Comparison of ENCODE assay signal across 12 cellular contexts in genomic region chr15:69456208-69457166, GRCh38. TPM values are rescaled to one million over a fixed set of nuclear protein-coding genes. Genes with fewer than 3 reads are reported as not detected.
A peak's percentile ranks its signal among the peaks of the same experiment; 100 is the strongest.
DNase-seq lines count a peak whose midpoint lies in the region; ATAC-seq, FAIRE-seq and TF ChIP-seq lines count a peak whose summit lies in the region.
"Had no signal": no experiment of that assay in that cellular context is flagged by ENCODE, and none has a peak within 500 bp of the region (broad histone marks: within the 10 kb centered on the region; RNA-seq: fewer than 3 reads in every experiment).

No MANE protein-coding gene starts in this region.

- no peak for ATAC-seq in SK-N-SH treated with all-trans-retinoic acid at 6 μM for 48 hours
- ATAC-seq: mucosa of descending colon had no signal

- DNase-seq in ELR (ENCODE audit: low read depth) (peak; percentile 15), H1 (ENCODE audit: low read depth in 1 of 2, low spot score in 2 of 2) (peak in 1 of 2 experiments; percentile 42), germinal center (ENCODE audit: low spot score) (no peak), kidney (no peak), CD14-positive monocyte (ENCODE audit: low spot score) (no peak), H4 (ENCODE audit: low spot score) (no peak)
- DNase-seq: cerebellar nuclear complex, mucosa of descending colon, NCI-H187 treated with DMSO at 0.1 percent for 48 hours had no signal

- no peak overlapping the region for H4K5ac ChIP-seq in H1 (ENCODE audit: insufficient read length, low read depth, low read length)

- intact Hi-C loops in kidney (cut with DNase I): no loop called here
- intact Hi-C loops in CD14-positive monocyte (cut with micrococcal nuclease): no loop called here

- no peak overlapping the region for H2BK20ac ChIP-seq in H1 (ENCODE audit: low read length)

- H4K91ac ChIP-seq in H1 (replicated peaks; ENCODE audit: insufficient read length, low read length): no peak overlapping the region

- H3K27ac Mint-ChIP-seq in CD14-positive monocyte: peak overlapping the region in 1 of 7 donors; percentile 50

- H3K4ac ChIP-seq in H1 (replicated peaks; ENCODE audit: insufficient read length, low read depth, low read length): no peak overlapping the region

- H2BK120ac ChIP-seq in H1 (replicated peaks; ENCODE audit: low read depth, low read length): no peak overlapping the region

- H3K27me3 Mint-ChIP-seq in CD14-positive monocyte (ENCODE audit: low read depth in 3 of 3): no peaks in the 10 kb centered on the region

- H2BK12ac ChIP-seq in H1 (ENCODE audit: low read depth, low read length): no peak overlapping the region

- peaks cover 3% of the 10 kb centered on the region; the same call in 1 of the 2 replicates for H3K79me1 ChIP-seq in H1 (ENCODE audit: low read depth, low read length)

- no peak overlapping the region for H3K14ac ChIP-seq in H1 (ENCODE audit: insufficient read length)

- H3K18ac ChIP-seq in H1 (ENCODE audit: extremely low read depth, low read length): no peak overlapping the region

- CTCF ChIA-PET in H1 (lab: Charles Lee; ENCODE audit: partially characterized antibody): interaction anchor here (3.7 kb wide), 1 partner anchor 10 kb away, joined by 20 read pairs; no protein-coding TSS in a partner anchor

- no peak overlapping the region for H4K8ac ChIP-seq in H1 (ENCODE audit: extremely low read depth, insufficient read depth, low read length)

- H3K4me3 ChIP-seq in H1 (ENCODE audit: extremely low read depth in 1 of 4, insufficient read depth in 2 of 4, low read depth in 3 of 4, low read length in 4 of 4) (no peak overlapping the region), kidney (ENCODE audit: low read length in 2 of 2) (no peak overlapping the region)
- H3K4me3 ChIP-seq: BLaER1, mucosa of descending colon had no signal

- H3K9me3 ChIP-seq in H1 (ENCODE audit: insufficient read depth in 2 of 2, low read depth in 1 of 2, low read length in 1 of 2) (no peaks in the 10 kb centered on the region), kidney (ENCODE audit: control insufficient read depth in 1 of 2, low read length in 2 of 2) (no peaks in the 10 kb centered on the region)
- H3K9me3 ChIP-seq: BLaER1, mucosa of descending colon had no signal

- H3K4me1 ChIP-seq in H1 (replicated peaks in 1 of 4; ENCODE audit: control insufficient read depth in 3 of 4, insufficient read depth in 4 of 4, low read length in 3 of 4) (peaks cover 0 to 7% (median 1%) of the 10 kb centered on the region in 4 experiments; a peak in 3 of 7 replicates), kidney (ENCODE audit: control insufficient read depth in 1 of 2, insufficient read depth in 1 of 2, low read depth in 1 of 2, low read length in 2 of 2) (peaks cover 12% of the 10 kb centered on the region in 2 donors)

- peaks cover 7% of the 10 kb centered on the region; the same call in 1 of the 2 replicates for H3K23me2 ChIP-seq in H1 (ENCODE audit: low read depth, low read length)

- TF ChIP-seq RAD21 in H1 (IDR thresholded peaks at IDR 0.05 in 1 of 2, conservative IDR thresholded peaks at IDR 0.05 in 1 of 2; ENCODE audit: low read depth in 2 of 2, low read length in 2 of 2): no peak

- no peaks in the 10 kb centered on the region for H3K27me3 ChIP-seq in H1 (replicated peaks in 1 of 4; ENCODE audit: control insufficient read depth in 3 of 4, extremely low read depth in 1 of 4, insufficient read depth in 3 of 4, low read length in 3 of 4)
- H3K27me3 ChIP-seq: BLaER1 had no signal

- no peak overlapping the region for H3K4me3 Mint-ChIP-seq in CD14-positive monocyte

- peak overlapping the region; percentile 95 for H3K27ac ChIP-seq in 22Rv1
- no peak overlapping the region for H3K27ac ChIP-seq in H1 (ENCODE audit: low read depth, low read length)
- no peak overlapping the region for H3K27ac ChIP-seq in kidney (ENCODE audit: low read depth in 2 of 2, low read length in 2 of 2)
- H3K27ac ChIP-seq: BLaER1 had no signal

- H3K79me2 ChIP-seq in H1 (ENCODE audit: control insufficient read depth in 1 of 2, insufficient read depth in 2 of 2, low read length in 2 of 2): peaks cover 14 to 32% of the 10 kb centered on the region in 2 experiments

- peak; percentile 9 to 64 for TF ChIP-seq POLR2A in H1 (IDR thresholded peaks at IDR 0.05; ENCODE audit: control extremely low read depth in 1 of 2, low read depth in 2 of 2, low read length in 2 of 2)

- POLR2A ChIA-PET in H1 (lab: Charles Lee; ENCODE audit: partially characterized antibody): interaction anchor here (0.5 to 9.7 kb wide), 11 partner anchors 7 to 954 kb away, joined by 3 to 207 read pairs (median 3); no protein-coding TSS in a partner anchor

- no peak overlapping the region for H2AK5ac ChIP-seq in H1 (ENCODE audit: low read depth, low read length)

- H3K9ac ChIP-seq in H1 (replicated peaks in 1 of 4; ENCODE audit: extremely low read depth in 1 of 4, low read depth in 3 of 4, low read length in 3 of 4): no peak overlapping the region
- no peak overlapping the region for H3K9ac ChIP-seq in kidney (ENCODE audit: low read length in 2 of 2)
- H3K9ac ChIP-seq: BLaER1 had no signal

- H3K36me3 ChIP-seq in H1 (ENCODE audit: control insufficient read depth in 2 of 4, insufficient read depth in 4 of 4, low read length in 3 of 4): peaks cover 13 to 42% (median 30%) of the 10 kb centered on the region in 4 experiments
- H3K36me3 ChIP-seq in kidney (ENCODE audit: control insufficient read depth in 1 of 2, insufficient read depth in 2 of 2, low read length in 2 of 2): peaks cover 14 to 18% of the 10 kb centered on the region in 2 donors

- TF ChIP-seq CTCF in 22Rv1 (IDR thresholded peaks at IDR 0.05): no peak
- TF ChIP-seq CTCF in H1 (IDR thresholded peaks at IDR 0.05; ENCODE audit: control extremely low read depth in 1 of 3, insufficient read depth in 1 of 3, low read depth in 1 of 3, low read length in 3 of 3): no peak
- no peak for TF ChIP-seq CTCF in kidney (IDR thresholded peaks at IDR 0.05; ENCODE audit: borderline replicate concordance, extremely low read depth, insufficient read depth)
- TF ChIP-seq CTCF in CD14-positive monocyte (IDR thresholded peaks at IDR 0.05): no peak

- peaks cover 23 to 26% of the 10 kb centered on the region in 2 experiments for H4K20me1 ChIP-seq in H1 (replicated peaks in 1 of 2; ENCODE audit: control insufficient read depth in 1 of 2, insufficient read depth in 2 of 2, low read length in 2 of 2)

- H3K56ac ChIP-seq in H1 (replicated peaks; ENCODE audit: insufficient read length, low read depth, low read length): no peak overlapping the region

- H3K36me3 Mint-ChIP-seq in CD14-positive monocyte: peaks cover 26 to 37% of the 10 kb centered on the region in 2 donors

- no peak overlapping the region for H2BK15ac ChIP-seq in H1 (ENCODE audit: low read length)

- FAIRE-seq in H1 (lab: Jason Lieb, UNC) (no peak), kidney (lab: Jason Lieb, UNC) (no peak)

- no peaks in the 10 kb centered on the region for H3K9me3 Mint-ChIP-seq in CD14-positive monocyte

- H3K4me1 Mint-ChIP-seq in CD14-positive monocyte: peaks cover 36% of the 10 kb centered on the region

- WGBS in H1 (ENCODE audit: extremely low coverage in 1 of 2, insufficient coverage in 1 of 2, insufficient read length in 1 of 2, insufficient replicate concordance in 2 of 2, low coverage in 1 of 2, low lambda C conversion rate in 2 of 2, missing lambda C conversion rate in 1 of 2), 2 experiments: 90% methylated on average over 13 of the region's 13 CpGs; no CpG with 5 or more reads in 1 of the 2 experiments

- TF ChIP-seq EP300 in H1 (IDR thresholded peaks at IDR 0.05; ENCODE audit: borderline replicate concordance in 1 of 2, low read depth in 2 of 2, low read length in 2 of 2): no peak

- no peak overlapping the region for H3K23ac ChIP-seq in H1 (ENCODE audit: insufficient read length)

- H2AFZ ChIP-seq in H1 (ENCODE audit: low read length): no peak overlapping the region

- no peak overlapping the region for H3K4me2 ChIP-seq in H1 (ENCODE audit: insufficient read depth in 1 of 2, low read depth in 2 of 2, low read length in 2 of 2)

- no peak overlapping the region for H2BK5ac ChIP-seq in H1 (ENCODE audit: low read depth, low read length)

TF ChIP-seq in SK-N-SH treated with all-trans-retinoic acid at 6 μM for 48 hours, 23 proteins besides CTCF, POLR2A, EP300 and RAD21 (continues in another document):
- TF ChIP-seq CSDC2 (CRISPR knock-in tag; IDR thresholded peaks at IDR 0.05): no peak
- TF ChIP-seq ZNF70 (CRISPR knock-in tag; IDR thresholded peaks at IDR 0.05): no peak

TF ChIP-seq in H1, 55 proteins besides CTCF, POLR2A, EP300 and RAD21 (continues in another document):
- peak; percentile 17 for TF ChIP-seq TAF7 (optimal IDR thresholded peaks at IDR 0.05; ENCODE audit: borderline replicate concordance, low read depth, low read length)

RNA-seq across cellular contexts. Expression of gene RPLP1, which starts 3.9 kb away (rescaled TPM):
- 2,089 and 2,151 TPM in 2 replicates for total RNA-seq in H1 (2021; fragmentation: NEBNext Ultra II Directional; extraction: Animal tissue kit (Norgen Biotek cat#: 25700))
- 3,704 and 4,387 TPM in 2 replicates for polyA plus RNA-seq in H1 (2011; rRNA removed)
- 2,748 TPM for polyA plus RNA-seq in H1 (2011; cell fraction: cytosol; rRNA removed)
- polyA plus RNA-seq in H1 (2011; cell fraction: nucleus; rRNA removed): 1,651 TPM
- polyA plus RNA-seq in H1 (2012, experiment 1 of 2): 1,981 to 3,990 TPM (median 2,946 TPM) in 4 replicates
- 11,458 TPM for polyA plus RNA-seq in H1 (2012, experiment 2 of 2)
- 3,955 TPM for polyA plus RNA-seq in H1 (2013, experiment 1 of 2)
- 3,734 TPM for polyA plus RNA-seq in H1 (2013, experiment 2 of 2)
- 238 and 353 TPM in 2 replicates for polyA minus RNA-seq in H1 (2011; rRNA and poly(A)+ RNA removed)
- polyA minus RNA-seq in H1 (2011; cell fraction: cytosol; rRNA and poly(A)+ RNA removed): 4,450 TPM
- polyA minus RNA-seq in H1 (2011; cell fraction: nucleus; rRNA and poly(A)+ RNA removed): 579 TPM
- 1,303 TPM for total RNA-seq in kidney
- 2,805 TPM for polyA plus RNA-seq in kidney (ENCODE audit: insufficient read depth, low read depth, low replicate concordance)
- polyA plus RNA-seq in CD14-positive monocyte: 1,000 to 10,000 TPM; 1,177 to 1,235 TPM
- total RNA-seq in H4 (2014; rRNA removed; shearing (Covaris generic)): 93.2 and 187 TPM in 2 replicates

RNA-seq across cellular contexts. Expression of gene KIF23, which starts 42.3 kb away (rescaled TPM):
- total RNA-seq in H1 (2021; fragmentation: NEBNext Ultra II Directional; extraction: Animal tissue kit (Norgen Biotek cat#: 25700)): 77.2 and 77.4 TPM in 2 replicates
- polyA plus RNA-seq in H1 (2011; rRNA removed) (17.9 and 26.2 TPM in 2 replicates), kidney (ENCODE audit: insufficient read depth, low read depth, low replicate concordance) (3.6 TPM), CD14-positive monocyte (1 to 10 TPM; 1.5 to 8.1 TPM)
- polyA plus RNA-seq in H1 (2011; cell fraction: cytosol; rRNA removed): 35.8 TPM
- polyA plus RNA-seq in H1 (2011; cell fraction: nucleus; rRNA removed): 26.3 TPM
- polyA plus RNA-seq in H1 (2012, experiment 1 of 2): 49.1 to 67.9 TPM (median 50.1 TPM) in 4 replicates
- 3.7 TPM for polyA plus RNA-seq in H1 (2012, experiment 2 of 2)
- 40.5 TPM for polyA plus RNA-seq in H1 (2013, experiment 1 of 2)
- 39.7 TPM for polyA plus RNA-seq in H1 (2013, experiment 2 of 2)
- 31.8 and 41.4 TPM in 2 replicates for polyA minus RNA-seq in H1 (2011; rRNA and poly(A)+ RNA removed)
- 34.8 TPM for polyA minus RNA-seq in H1 (2011; cell fraction: cytosol; rRNA and poly(A)+ RNA removed)
- polyA minus RNA-seq in H1 (2011; cell fraction: nucleus; rRNA and poly(A)+ RNA removed): 52.6 TPM
- total RNA-seq in kidney: 2.5 TPM
- 45.0 and 67.5 TPM in 2 replicates for total RNA-seq in H4 (2014; rRNA removed; shearing (Covaris generic))

Comparison
In these comparisons a context has a peak if more than half of its experiments do, and no peak if none do; other contexts are left out.
1. RNA of gene KIF23, which starts 42.3 kb away (total RNA-seq): 77.2 to 77.4 TPM in H1 and 45.0 to 67.5 TPM in H4; 2.5 TPM in kidney (single experiment); every median in the first group is over 10 times any median in the second.